In genomic region chr7:142425281-142425680, GRCh38 we compare ENCODE assay signal across 27 cellular contexts.
"Had no signal": no experiment of that assay in that cellular context is flagged by ENCODE, and none has a peak within 500 bp of the region (broad histone marks: within the 10 kb centered on the region; RNA-seq: fewer than 3 reads in every experiment).

No MANE protein-coding gene starts in this region.

- H3K27me3 Mint-ChIP-seq: activated naive CD4-positive, alpha-beta T cell treated with anti-CD3 and anti-CD28 coated beads, Interleukin-2, amount 50 U/mL, for 24 hours; dendritic cell treated with granulocyte-macrophage colony-stimulating factor and Interleukin-4, amounts not matched to agents 40 ng/mL and 50 ng/mL, for 4 days; stimulated activated naive B cell treated with anti-CD40 and anti-IgM and Interleukin-4, amounts not matched to agents 10 μg/mL and 1 μg/mL and 100 μg/mL, for 72 hours had no signal

- DNase-seq: activated CD4-positive, alpha-beta T cell treated with anti-CD3 and anti-CD28 coated beads for 48 hours; activated CD8-positive, alpha-beta memory T cell treated with anti-CD3 and anti-CD28 coated beads for 24 hours; activated effector memory CD4-positive, alpha-beta T cell treated with anti-CD3 and anti-CD28 coated beads, Interleukin-2, amount 50 U/mL, for 16 hours; activated T-cell treated with anti-CD3 and anti-CD28 coated beads, Interleukin-2, amount 50 U/mL, for 72 hours; adrenal gland; brain microvascular endothelial cell; caudate nucleus; effector CD4-positive, alpha-beta T cell; foreskin fibroblast; hippocampal formation; kidney glomerular epithelial cell; left ventricle myocardium inferior; naive thymus-derived CD4-positive, alpha-beta T cell; occipital lobe; posterior cingulate gyrus; right lobe of liver; stimulated activated CD4-positive, alpha-beta T cell treated with anti-CD3 and anti-CD28 coated beads, Interleukin-1b, Interleukin-23, amount 100 ng/mL, for 48 hours; stimulated activated naive B cell treated with anti-CD40 and anti-IgM and Interleukin-4, amounts not matched to agents 10 μg/mL and 1 μg/mL and 100 μg/mL, for 72 hours had no signal

- H3K9me3 ChIP-seq: adrenal gland, ascending aorta, left ventricle myocardium inferior, right lobe of liver, thoracic aorta, upper lobe of left lung had no signal

- ATAC-seq: naive thymus-derived CD4-positive, alpha-beta T cell; stimulated activated naive B cell treated with anti-CD40 and anti-IgM and Interleukin-4, amounts not matched to agents 10 μg/mL and 1 μg/mL and 100 μg/mL, for 72 hours had no signal

- H3K4me1 Mint-ChIP-seq: neural crest cell; stimulated activated naive B cell treated with anti-CD40 and anti-IgM and Interleukin-4, amounts not matched to agents 10 μg/mL and 1 μg/mL and 100 μg/mL, for 72 hours had no signal

- H3K4me3 Mint-ChIP-seq: activated naive CD4-positive, alpha-beta T cell treated with anti-CD3 and anti-CD28 coated beads, Interleukin-2, amount 50 U/mL, for 24 hours; dendritic cell treated with granulocyte-macrophage colony-stimulating factor and Interleukin-4, amounts not matched to agents 40 ng/mL and 50 ng/mL, for 4 days; neural crest cell; stimulated activated naive B cell treated with anti-CD40 and anti-IgM and Interleukin-4, amounts not matched to agents 10 μg/mL and 1 μg/mL and 100 μg/mL, for 72 hours; T-helper 1 cell treated with Interleukin-12 subunit alpha and Interleukin-12 subunit beta and Interleukin-4 antibody, amounts not matched to agents 30 μg/mL and 1 μg/mL, for 36 hours had no signal

- H3K36me3 ChIP-seq: adrenal gland, ascending aorta, brain microvascular endothelial cell, left ventricle myocardium inferior, right lobe of liver, thoracic aorta, upper lobe of left lung had no signal

- H3K4me3 ChIP-seq: adrenal gland, ascending aorta, left ventricle myocardium inferior, right lobe of liver, skin epidermis, thoracic aorta, upper lobe of left lung had no signal

- H3K9me3 Mint-ChIP-seq: activated naive CD4-positive, alpha-beta T cell treated with anti-CD3 and anti-CD28 coated beads, Interleukin-2, amount 50 U/mL, for 24 hours; activated T-cell treated with anti-CD3 and anti-CD28 coated beads, Interleukin-2, amount 50 U/mL, for 72 hours; dendritic cell treated with granulocyte-macrophage colony-stimulating factor and Interleukin-4, amounts not matched to agents 40 ng/mL and 50 ng/mL, for 4 days; naive thymus-derived CD4-positive, alpha-beta T cell; neural crest cell; stimulated activated naive B cell treated with anti-CD40 and anti-IgM and Interleukin-4, amounts not matched to agents 10 μg/mL and 1 μg/mL and 100 μg/mL, for 72 hours; T-helper 1 cell treated with Interleukin-12 subunit alpha and Interleukin-12 subunit beta and Interleukin-4 antibody, amounts not matched to agents 30 μg/mL and 1 μg/mL, for 36 hours had no signal

- H3K27ac Mint-ChIP-seq: activated naive CD4-positive, alpha-beta T cell treated with anti-CD3 and anti-CD28 coated beads, Interleukin-2, amount 50 U/mL, for 24 hours; activated T-cell treated with anti-CD3 and anti-CD28 coated beads, Interleukin-2, amount 50 U/mL, for 72 hours; dendritic cell treated with granulocyte-macrophage colony-stimulating factor and Interleukin-4, amounts not matched to agents 40 ng/mL and 50 ng/mL, for 4 days; stimulated activated naive B cell treated with anti-CD40 and anti-IgM and Interleukin-4, amounts not matched to agents 10 μg/mL and 1 μg/mL and 100 μg/mL, for 72 hours had no signal

- H3K4me1 ChIP-seq: adrenal gland, ascending aorta, left ventricle myocardium inferior, right lobe of liver, upper lobe of left lung had no signal

- FAIRE-seq: endometrium had no signal

- H3K27me3 ChIP-seq: adrenal gland, ascending aorta, brain microvascular endothelial cell, right lobe of liver, upper lobe of left lung had no signal

- H3K27ac ChIP-seq: adrenal gland, ascending aorta, brain microvascular endothelial cell, left ventricle myocardium inferior, right lobe of liver, skin epidermis, thoracic aorta, upper lobe of left lung had no signal
